In genomic region chr9:93468763-93469456, GRCh38 we compare ENCODE assay signal across 8 cellular contexts. TPM values are rescaled to one million over a fixed set of nuclear protein-coding genes. Genes with fewer than 3 reads are reported as not detected.
DNase-seq lines count a peak whose midpoint lies in the region; ATAC-seq, FAIRE-seq and TF ChIP-seq lines count a peak whose summit lies in the region.

No MANE protein-coding gene starts in this region.

- H3K27me3 ChIP-seq in small intestine (ENCODE audit: control insufficient read depth in 2 of 2, insufficient read depth in 2 of 2, low read length in 2 of 2): no peaks in the 10 kb centered on the region

- H3K36me3 Mint-ChIP-seq in activated naive CD8-positive, alpha-beta T cell treated with anti-CD3 and anti-CD28 coated beads, Interleukin-2, amount 10 ng/mL, durations not matched to agents 7 days and 5 days: peaks cover 12% of the 10 kb centered on the region

- no peak for FAIRE-seq in small intestine (lab: Jason Lieb, UNC)

- peaks cover 19 to 35% of the 10 kb centered on the region in 2 donors for H3K4me1 ChIP-seq in small intestine (ENCODE audit: control insufficient read depth in 2 of 2, insufficient read depth in 1 of 2, low read depth in 1 of 2, low read length in 1 of 2)

- in situ Hi-C loops in G401 (cut with HindIII; ENCODE audit: low sequenced_read_pairs): no loop called here

- 13 to 21% (median 15%) methylated on average over 5 of the region's 5 CpGs for whole genome bisulfite sequencing in small intestine, 3 donors

- H3K36me3 ChIP-seq in small intestine (ENCODE audit: control insufficient read depth in 2 of 2, insufficient read depth in 2 of 2, low read length in 2 of 2): peaks cover 0 to 2% of the 10 kb centered on the region in 2 donors

- H3K4me3 Mint-ChIP-seq in activated naive CD8-positive, alpha-beta T cell treated with anti-CD3 and anti-CD28 coated beads, Interleukin-2, amount 10 ng/mL, durations not matched to agents 7 days and 5 days: peak overlapping the region; percentile 22

- DNase-seq in HEK293T (ENCODE audit: extremely low spot score) (peak; percentile 75), hepatic stellate cell (ENCODE audit: low spot score) (peak; percentile 31), small intestine (peak; percentile 77), G401 (ENCODE audit: low spot score) (no peak), NCI-H1694 (lab: John Stamatoyannopoulos, UW) (no peak), NCI-H1092 (lab: John Stamatoyannopoulos, UW) (no peak)
- no peak for DNase-seq in activated naive CD8-positive, alpha-beta T cell treated with anti-CD3 and anti-CD28 coated beads, Interleukin-2, amount 10 ng/mL, durations not matched to agents 7 days and 5 days
- DNase-seq in activated effector memory CD4-positive, alpha-beta T cell treated with Interleukin-2 at 50 U/mL for 16 hours: no peak

- no peaks in the 10 kb centered on the region for H3K27me3 Mint-ChIP-seq in activated naive CD8-positive, alpha-beta T cell treated with anti-CD3 and anti-CD28 coated beads, Interleukin-2, amount 10 ng/mL, durations not matched to agents 7 days and 5 days

- no peaks in the 10 kb centered on the region for H3K9me3 ChIP-seq in small intestine (ENCODE audit: control insufficient read depth, low read depth)

- peak; percentile 16 for ATAC-seq in activated naive CD8-positive, alpha-beta T cell treated with anti-CD3 and anti-CD28 coated beads, Interleukin-2, amount 10 ng/mL, durations not matched to agents 7 days and 5 days (ENCODE audit: low read depth)

- peak overlapping the region; percentile 86 to 88 for H3K27ac ChIP-seq in small intestine (ENCODE audit: low read depth in 1 of 2, low read length in 1 of 2)

- CTCF ChIA-PET in HEK293T (lab: Yijun Ruan, JAX): no interaction called here

- POLR2A ChIA-PET in HEK293T (lab: Yijun Ruan, JAX): interaction anchor here (1.1 to 2.3 kb wide), 2 partner anchors 15 to 17 kb away, joined by 3 to 13 read pairs; partner anchors contain the start of gene FAM120AOS
- POLR2A ChIA-PET in activated naive CD8-positive, alpha-beta T cell treated with anti-CD3 and anti-CD28 coated beads, Interleukin-2, amount 10 ng/mL, durations not matched to agents 7 days and 5 days (lab: Charles Lee): no interaction called here

- H3K9me3 Mint-ChIP-seq in activated naive CD8-positive, alpha-beta T cell treated with anti-CD3 and anti-CD28 coated beads, Interleukin-2, amount 10 ng/mL, durations not matched to agents 7 days and 5 days: no peaks in the 10 kb centered on the region

- H3K27ac Mint-ChIP-seq in activated naive CD8-positive, alpha-beta T cell treated with anti-CD3 and anti-CD28 coated beads, Interleukin-2, amount 10 ng/mL, durations not matched to agents 7 days and 5 days: peak overlapping the region; percentile 69

- peaks cover 57% of the 10 kb centered on the region for H3K4me1 Mint-ChIP-seq in activated naive CD8-positive, alpha-beta T cell treated with anti-CD3 and anti-CD28 coated beads, Interleukin-2, amount 10 ng/mL, durations not matched to agents 7 days and 5 days

- H3K4me3 ChIP-seq in small intestine (ENCODE audit: low read depth in 1 of 2, low read length in 2 of 2): no peak overlapping the region

TF ChIP-seq in HEK293T, 16 proteins besides CTCF, POLR2A, EP300 and RAD21:
- TF ChIP-seq CTBP1 (IDR thresholded peaks at IDR 0.05; ENCODE audit: borderline replicate concordance) (peak; percentile 91; the same call in 1 of the 2 replicates), ARNT (IDR thresholded peaks at IDR 0.05) (peak; percentile 93), SUZ12 (IDR thresholded peaks at IDR 0.05) (no peak)
- TF ChIP-seq, protein P1, sequence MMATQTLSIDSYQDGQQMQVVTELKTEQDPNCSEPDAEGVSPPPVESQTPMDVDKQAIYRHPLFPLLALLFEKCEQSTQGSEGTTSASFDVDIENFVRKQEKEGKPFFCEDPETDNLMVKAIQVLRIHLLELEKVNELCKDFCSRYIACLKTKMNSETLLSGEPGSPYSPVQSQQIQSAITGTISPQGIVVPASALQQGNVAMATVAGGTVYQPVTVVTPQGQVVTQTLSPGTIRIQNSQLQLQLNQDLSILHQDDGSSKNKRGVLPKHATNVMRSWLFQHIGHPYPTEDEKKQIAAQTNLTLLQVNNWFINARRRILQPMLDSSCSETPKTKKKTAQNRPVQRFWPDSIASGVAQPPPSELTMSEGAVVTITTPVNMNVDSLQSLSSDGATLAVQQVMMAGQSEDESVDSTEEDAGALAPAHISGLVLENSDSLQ (IDR thresholded peaks at IDR 0.05): peak; percentile 95

RNA-seq across cellular contexts. Expression of gene FAM120AOS, which starts 15.5 kb away (rescaled TPM):
- total RNA-seq in activated naive CD8-positive, alpha-beta T cell treated with anti-CD3 and anti-CD28 coated beads, Interleukin-2, amount 10 ng/mL, durations not matched to agents 7 days and 5 days: 10 to 100 TPM; 39.8 to 41.6 TPM
- 10 to 100 TPM; 29.7 to 32.7 (median 31.3) TPM for polyA plus RNA-seq in small intestine
- total RNA-seq in G401 (2014; rRNA removed; shearing (Covaris generic)): 60.9 and 70.7 TPM in 2 replicates

RNA-seq across cellular contexts. Expression of gene FAM120A, which starts 17.4 kb away (rescaled TPM):
- 100 to 1,000 TPM; 116 to 117 TPM for total RNA-seq in activated naive CD8-positive, alpha-beta T cell treated with anti-CD3 and anti-CD28 coated beads, Interleukin-2, amount 10 ng/mL, durations not matched to agents 7 days and 5 days
- 10 to 100 TPM; 36.2 to 82.9 (median 48.3) TPM for polyA plus RNA-seq in small intestine
- 37.6 and 38.9 TPM in 2 replicates for total RNA-seq in G401 (2014; rRNA removed; shearing (Covaris generic))

Comparison
In these comparisons a context has a peak if more than half of its experiments do, and no peak if none do; other contexts are left out.
1. DNase-seq: peak in HEK293T (single experiment), hepatic stellate cell (single experiment) and small intestine (single experiment); none in activated naive CD8-positive, alpha-beta T cell treated with anti-CD3 and anti-CD28 coated beads, Interleukin-2, amount 10 ng/mL, durations not matched to agents 7 days and 5 days (single experiment), G401 (single experiment), activated effector memory CD4-positive, alpha-beta T cell treated with Interleukin-2 at 50 U/mL for 16 hours (single experiment), NCI-H1694 (single experiment) and NCI-H1092 (single experiment).